Comparison of ENCODE assay signal across 1 cellular context in the genomic region with DNA sequence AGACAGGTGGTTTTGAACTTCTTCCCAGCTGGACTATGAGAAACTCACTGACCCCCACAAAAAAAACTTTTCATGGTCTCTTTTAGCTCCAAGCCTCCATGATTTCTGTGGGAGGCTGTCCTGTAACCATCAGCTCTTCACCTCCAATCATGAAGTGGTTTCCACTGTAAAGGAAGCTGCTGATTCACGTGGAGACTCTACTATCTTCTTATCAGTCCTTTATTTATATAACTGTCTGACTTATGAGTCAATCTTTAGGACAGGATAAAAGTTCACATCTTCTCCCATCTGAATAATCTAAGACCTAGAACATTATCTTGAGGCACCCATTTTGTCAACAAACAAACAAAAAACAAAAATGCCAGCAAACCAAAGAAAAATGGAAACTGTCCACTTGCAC.
TF ChIP-seq lines count a peak whose summit lies in the region.

No MANE protein-coding gene starts in this region.

TF ChIP-seq in GM23338, 12 proteins besides CTCF, POLR2A, EP300 and RAD21 (continued from another document):
- TF ChIP-seq, protein P1, sequence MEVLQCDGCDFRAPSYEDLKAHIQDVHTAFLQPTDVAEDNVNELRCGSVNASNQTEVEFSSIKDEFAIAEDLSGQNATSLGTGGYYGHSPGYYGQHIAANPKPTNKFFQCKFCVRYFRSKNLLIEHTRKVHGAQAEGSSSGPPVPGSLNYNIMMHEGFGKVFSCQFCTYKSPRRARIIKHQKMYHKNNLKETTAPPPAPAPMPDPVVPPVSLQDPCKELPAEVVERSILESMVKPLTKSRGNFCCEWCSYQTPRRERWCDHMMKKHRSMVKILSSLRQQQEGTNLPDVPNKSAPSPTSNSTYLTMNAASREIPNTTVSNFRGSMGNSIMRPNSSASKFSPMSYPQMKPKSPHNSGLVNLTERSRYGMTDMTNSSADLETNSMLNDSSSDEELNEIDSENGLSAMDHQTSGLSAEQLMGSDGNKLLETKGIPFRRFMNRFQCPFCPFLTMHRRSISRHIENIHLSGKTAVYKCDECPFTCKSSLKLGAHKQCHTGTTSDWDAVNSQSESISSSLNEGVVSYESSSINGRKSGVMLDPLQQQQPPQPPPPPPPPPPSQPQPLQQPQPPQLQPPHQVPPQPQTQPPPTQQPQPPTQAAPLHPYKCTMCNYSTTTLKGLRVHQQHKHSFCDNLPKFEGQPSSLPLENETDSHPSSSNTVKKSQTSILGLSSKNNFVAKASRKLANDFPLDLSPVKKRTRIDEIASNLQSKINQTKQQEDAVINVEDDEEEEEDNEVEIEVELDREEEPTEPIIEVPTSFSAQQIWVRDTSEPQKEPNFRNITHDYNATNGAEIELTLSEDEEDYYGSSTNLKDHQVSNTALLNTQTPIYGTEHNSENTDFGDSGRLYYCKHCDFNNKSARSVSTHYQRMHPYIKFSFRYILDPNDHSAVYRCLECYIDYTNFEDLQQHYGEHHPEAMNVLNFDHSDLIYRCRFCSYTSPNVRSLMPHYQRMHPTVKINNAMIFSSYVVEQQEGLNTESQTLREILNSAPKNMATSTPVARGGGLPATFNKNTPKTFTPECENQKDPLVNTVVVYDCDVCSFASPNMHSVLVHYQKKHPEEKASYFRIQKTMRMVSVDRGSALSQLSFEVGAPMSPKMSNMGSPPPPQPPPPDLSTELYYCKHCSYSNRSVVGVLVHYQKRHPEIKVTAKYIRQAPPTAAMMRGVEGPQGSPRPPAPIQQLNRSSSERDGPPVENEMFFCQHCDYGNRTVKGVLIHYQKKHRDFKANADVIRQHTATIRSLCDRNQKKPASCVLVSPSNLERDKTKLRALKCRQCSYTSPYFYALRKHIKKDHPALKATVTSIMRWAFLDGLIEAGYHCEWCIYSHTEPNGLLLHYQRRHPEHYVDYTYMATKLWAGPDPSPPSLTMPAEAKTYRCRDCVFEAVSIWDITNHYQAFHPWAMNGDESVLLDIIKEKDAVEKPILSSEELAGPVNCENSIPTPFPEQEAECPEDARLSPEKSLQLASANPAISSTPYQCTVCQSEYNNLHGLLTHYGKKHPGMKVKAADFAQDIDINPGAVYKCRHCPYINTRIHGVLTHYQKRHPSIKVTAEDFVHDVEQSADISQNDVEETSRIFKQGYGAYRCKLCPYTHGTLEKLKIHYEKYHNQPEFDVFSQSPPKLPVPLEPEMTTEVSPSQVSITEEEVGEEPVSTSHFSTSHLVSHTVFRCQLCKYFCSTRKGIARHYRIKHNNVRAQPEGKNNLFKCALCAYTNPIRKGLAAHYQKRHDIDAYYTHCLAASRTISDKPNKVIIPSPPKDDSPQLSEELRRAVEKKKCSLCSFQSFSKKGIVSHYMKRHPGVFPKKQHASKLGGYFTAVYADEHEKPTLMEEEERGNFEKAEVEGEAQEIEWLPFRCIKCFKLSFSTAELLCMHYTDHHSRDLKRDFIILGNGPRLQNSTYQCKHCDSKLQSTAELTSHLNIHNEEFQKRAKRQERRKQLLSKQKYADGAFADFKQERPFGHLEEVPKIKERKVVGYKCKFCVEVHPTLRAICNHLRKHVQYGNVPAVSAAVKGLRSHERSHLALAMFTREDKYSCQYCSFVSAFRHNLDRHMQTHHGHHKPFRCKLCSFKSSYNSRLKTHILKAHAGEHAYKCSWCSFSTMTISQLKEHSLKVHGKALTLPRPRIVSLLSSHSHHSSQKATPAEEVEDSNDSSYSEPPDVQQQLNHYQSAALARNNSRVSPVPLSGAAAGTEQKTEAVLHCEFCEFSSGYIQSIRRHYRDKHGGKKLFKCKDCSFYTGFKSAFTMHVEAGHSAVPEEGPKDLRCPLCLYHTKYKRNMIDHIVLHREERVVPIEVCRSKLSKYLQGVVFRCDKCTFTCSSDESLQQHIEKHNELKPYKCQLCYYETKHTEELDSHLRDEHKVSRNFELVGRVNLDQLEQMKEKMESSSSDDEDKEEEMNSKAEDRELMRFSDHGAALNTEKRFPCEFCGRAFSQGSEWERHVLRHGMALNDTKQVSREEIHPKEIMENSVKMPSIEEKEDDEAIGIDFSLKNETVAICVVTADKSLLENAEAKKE (CRISPR knock-in tag; IDR thresholded peaks at IDR 0.05), result no peak
- TF ChIP-seq CREB1 (CRISPR knock-in tag; IDR thresholded peaks at IDR 0.05; ENCODE audit: low read depth), result no peak
